In the genomic region with DNA sequence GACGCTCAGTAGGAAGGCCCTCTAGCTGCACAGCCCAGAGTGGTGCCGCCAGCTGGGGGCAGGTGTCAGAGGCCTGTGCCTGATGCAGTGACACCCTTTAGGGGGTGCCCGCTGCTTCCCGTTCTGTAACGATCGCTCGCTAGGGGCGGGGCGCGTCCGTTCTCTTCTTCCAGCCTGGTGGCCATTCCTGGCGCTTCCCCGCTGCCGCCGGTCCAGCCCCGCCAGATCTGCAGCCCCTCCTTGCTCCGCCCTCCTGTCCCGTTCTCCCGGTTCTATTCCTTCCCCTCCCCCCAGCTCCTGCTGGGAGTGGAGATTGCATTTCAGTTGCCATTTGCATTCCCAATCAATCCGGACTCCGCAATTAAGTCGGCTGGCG, we compare ENCODE assay signal across 2 cellular contexts.
TF ChIP-seq lines count a peak whose summit lies in the region.

No MANE protein-coding gene starts in this region.

TF ChIP-seq in HepG2, 621 proteins besides CTCF, POLR2A, EP300 and RAD21:
- TF ChIP-seq POLR2G (IDR thresholded peaks at IDR 0.05; ENCODE audit: low read depth, low read length) (no peak), PAWR (CRISPR knock-in tag; IDR thresholded peaks at IDR 0.05; ENCODE audit: borderline replicate concordance) (no peak), DPF2 (CRISPR knock-in tag; IDR thresholded peaks at IDR 0.05; ENCODE audit: borderline replicate concordance, low read depth) (no peak), ZNF569 (CRISPR knock-in tag; IDR thresholded peaks at IDR 0.05; ENCODE audit: borderline replicate concordance) (no peak)
TF ChIP-seq in HepG2: peak in this region for 0.

TF ChIP-seq in neural cell, 6 proteins besides CTCF, POLR2A, EP300 and RAD21:
- no peak for TF ChIP-seq POLR2AphosphoS5 (IDR thresholded peaks at IDR 0.05)
- TF ChIP-seq, protein P1, sequence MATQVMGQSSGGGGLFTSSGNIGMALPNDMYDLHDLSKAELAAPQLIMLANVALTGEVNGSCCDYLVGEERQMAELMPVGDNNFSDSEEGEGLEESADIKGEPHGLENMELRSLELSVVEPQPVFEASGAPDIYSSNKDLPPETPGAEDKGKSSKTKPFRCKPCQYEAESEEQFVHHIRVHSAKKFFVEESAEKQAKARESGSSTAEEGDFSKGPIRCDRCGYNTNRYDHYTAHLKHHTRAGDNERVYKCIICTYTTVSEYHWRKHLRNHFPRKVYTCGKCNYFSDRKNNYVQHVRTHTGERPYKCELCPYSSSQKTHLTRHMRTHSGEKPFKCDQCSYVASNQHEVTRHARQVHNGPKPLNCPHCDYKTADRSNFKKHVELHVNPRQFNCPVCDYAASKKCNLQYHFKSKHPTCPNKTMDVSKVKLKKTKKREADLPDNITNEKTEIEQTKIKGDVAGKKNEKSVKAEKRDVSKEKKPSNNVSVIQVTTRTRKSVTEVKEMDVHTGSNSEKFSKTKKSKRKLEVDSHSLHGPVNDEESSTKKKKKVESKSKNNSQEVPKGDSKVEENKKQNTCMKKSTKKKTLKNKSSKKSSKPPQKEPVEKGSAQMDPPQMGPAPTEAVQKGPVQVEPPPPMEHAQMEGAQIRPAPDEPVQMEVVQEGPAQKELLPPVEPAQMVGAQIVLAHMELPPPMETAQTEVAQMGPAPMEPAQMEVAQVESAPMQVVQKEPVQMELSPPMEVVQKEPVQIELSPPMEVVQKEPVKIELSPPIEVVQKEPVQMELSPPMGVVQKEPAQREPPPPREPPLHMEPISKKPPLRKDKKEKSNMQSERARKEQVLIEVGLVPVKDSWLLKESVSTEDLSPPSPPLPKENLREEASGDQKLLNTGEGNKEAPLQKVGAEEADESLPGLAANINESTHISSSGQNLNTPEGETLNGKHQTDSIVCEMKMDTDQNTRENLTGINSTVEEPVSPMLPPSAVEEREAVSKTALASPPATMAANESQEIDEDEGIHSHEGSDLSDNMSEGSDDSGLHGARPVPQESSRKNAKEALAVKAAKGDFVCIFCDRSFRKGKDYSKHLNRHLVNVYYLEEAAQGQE (IDR thresholded peaks at IDR 0.05; ENCODE audit: borderline replicate concordance), result no peak
- TF ChIP-seq MXI1 (conservative IDR thresholded peaks at IDR 0.05; ENCODE audit: poor library complexity, severe bottlenecking), result no peak
- TF ChIP-seq EZH2 (IDR thresholded peaks at IDR 0.05; ENCODE audit: borderline replicate concordance, insufficient read depth, low read length, poor library complexity, severe bottlenecking), result no peak
- TF ChIP-seq SMC3 (conservative IDR thresholded peaks at IDR 0.05; ENCODE audit: poor library complexity), result no peak
- TF ChIP-seq TAF1 (IDR thresholded peaks at IDR 0.05; ENCODE audit: low read depth), result no peak
